ENCODE assay signal across 9 cellular contexts in the genomic region with DNA sequence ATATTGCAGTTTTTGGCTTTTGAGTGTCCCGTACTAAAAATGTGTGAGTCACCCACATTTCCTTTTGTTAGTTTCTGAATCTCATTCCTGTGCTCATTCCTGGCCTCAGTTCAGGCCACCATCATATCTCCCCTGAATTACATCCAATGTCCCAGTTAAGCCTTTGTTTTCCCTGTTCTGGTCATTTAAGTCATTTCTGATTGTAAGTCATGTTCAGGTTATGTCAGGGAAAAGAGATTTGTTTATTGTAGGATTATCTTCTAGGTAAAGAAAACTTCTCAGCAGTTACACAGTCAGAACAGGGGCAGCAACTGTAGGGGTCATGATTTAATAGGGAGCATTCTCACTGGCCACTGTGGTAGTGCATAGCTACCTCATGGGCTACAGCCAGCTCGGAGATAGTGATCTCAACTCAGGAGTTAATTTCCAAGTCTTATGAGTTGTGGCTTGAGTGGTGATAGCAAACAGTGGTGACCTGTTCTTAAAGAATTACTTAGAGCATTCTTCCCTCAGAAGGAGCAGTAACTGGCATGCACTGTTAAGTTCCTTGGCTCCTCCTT. TPM values are rescaled to one million over a fixed set of nuclear protein-coding genes. Genes with fewer than 3 reads are reported as not detected.
DNase-seq lines count a peak whose midpoint lies in the region; ATAC-seq and TF ChIP-seq lines count a peak whose summit lies in the region.
"Had no signal": no experiment of that assay in that cellular context is flagged by ENCODE, and none has a peak within 500 bp of the region (broad histone marks: within the 10 kb centered on the region; RNA-seq: fewer than 3 reads in every experiment).

No MANE protein-coding gene starts in this region.

- H3K27me3 ChIP-seq in right atrium auricular region, result no peaks in the 10 kb centered on the region
- no peaks in the 10 kb centered on the region for H3K27me3 ChIP-seq in transverse colon

- no peak overlapping the region for H3K4me3 ChIP-seq in right atrium auricular region
- no peak overlapping the region for H3K4me3 ChIP-seq in transverse colon

- TF ChIP-seq POLR2A in transverse colon (IDR thresholded peaks at IDR 0.05) (no peak), GM18505 (IDR thresholded peaks at IDR 0.05; ENCODE audit: borderline replicate concordance, extremely low read depth, insufficient read depth, insufficient read length) (no peak)

- H3K27ac ChIP-seq in right atrium auricular region, result peak overlapping the region; percentile 15 to 40
- peak overlapping the region in 3 of 4 donors; percentile 10 to 39 (median 31) for H3K27ac ChIP-seq in transverse colon

- H3K36me3 ChIP-seq in right atrium auricular region, result peaks cover 39% of the 10 kb centered on the region
- peaks cover 0 to 40% (median 20%) of the 10 kb centered on the region in 4 donors for H3K36me3 ChIP-seq in transverse colon

- H3K4me1 ChIP-seq in right atrium auricular region (peaks cover 0 to 22% of the 10 kb centered on the region in 2 donors), transverse colon (peaks cover 0 to 31% (median 13%) of the 10 kb centered on the region in 4 donors)

- no peaks in the 10 kb centered on the region for H3K9me3 ChIP-seq in right atrium auricular region
- no peaks in the 10 kb centered on the region for H3K9me3 ChIP-seq in transverse colon

- H3K36me3 Mint-ChIP-seq in activated T-helper 1 cell treated with anti-CD3 and anti-CD28 coated beads, Interleukin-12 subunit alpha, Interleukin-12 subunit beta, Interleukin-2, Interleukin-4 antibody, amounts not matched to agents 30 ng/mL and 10 ng/mL and 1 ng/mL, durations not matched to agents 14 hours and 24 hours and 36 hours (ENCODE audit: low read depth), result peaks cover 62% of the 10 kb centered on the region

- H3K27me3 Mint-ChIP-seq in activated T-helper 1 cell treated with anti-CD3 and anti-CD28 coated beads, Interleukin-12 subunit alpha, Interleukin-12 subunit beta, Interleukin-2, Interleukin-4 antibody, amounts not matched to agents 30 ng/mL and 10 ng/mL and 1 ng/mL, durations not matched to agents 14 hours and 24 hours and 36 hours (ENCODE audit: insufficient read depth), result no peaks in the 10 kb centered on the region

- in situ Hi-C loops in transverse colon (cut with MboI; ENCODE audit: low pct_ligation_motif_present in 1 of 4, low pct_unique_long_range_greater_than_20kb in 1 of 4, low sequenced_read_pairs in 3 of 4), result no loop called here

- 33 to 43% methylated on average over 1 to 2 of the region's 2 CpGs for WGBS in transverse colon (ENCODE audit: low coverage in 1 of 2), 2 donors

- TF ChIP-seq CTCF in right atrium auricular region (IDR thresholded peaks at IDR 0.05), result no peak
- TF ChIP-seq CTCF in transverse colon (IDR thresholded peaks at IDR 0.05), result no peak

- intact Hi-C loops in activated T-helper 1 cell treated with anti-CD3 and anti-CD28 coated beads, Interleukin-12 subunit alpha, Interleukin-12 subunit beta, Interleukin-2, Interleukin-4 antibody, amounts not matched to agents 30 ng/mL and 10 ng/mL and 1 ng/mL, durations not matched to agents 14 hours and 24 hours and 36 hours (cut with micrococcal nuclease), result loop anchor here (10.0 kb wide), 1 partner anchor 285 kb away; the partner anchor contains the start of gene GSG1
- intact Hi-C loops in transverse colon (cut with DNase I; ENCODE audit: low total_unique reads), result loop anchor here (10.0 kb wide), 1 partner anchor 605 kb away; no protein-coding TSS in a partner anchor

- H3K27ac Mint-ChIP-seq in activated T-helper 1 cell treated with anti-CD3 and anti-CD28 coated beads, Interleukin-12 subunit alpha, Interleukin-12 subunit beta, Interleukin-2, Interleukin-4 antibody, amounts not matched to agents 30 ng/mL and 10 ng/mL and 1 ng/mL, durations not matched to agents 14 hours and 24 hours and 36 hours, result peak overlapping the region; percentile 14

- no peaks in the 10 kb centered on the region for H3K9me3 Mint-ChIP-seq in activated T-helper 1 cell treated with anti-CD3 and anti-CD28 coated beads, Interleukin-12 subunit alpha, Interleukin-12 subunit beta, Interleukin-2, Interleukin-4 antibody, amounts not matched to agents 30 ng/mL and 10 ng/mL and 1 ng/mL, durations not matched to agents 14 hours and 24 hours and 36 hours

- DNase-seq in HEK293T (ENCODE audit: extremely low spot score) (no peak), right atrium auricular region (ENCODE audit: low spot score) (no peak), transverse colon (no peak), NCI-H187 (lab: John Stamatoyannopoulos, UW) (no peak)
- DNase-seq in activated T-helper 1 cell treated with anti-CD3 and anti-CD28 coated beads, Interleukin-12 subunit alpha, Interleukin-12 subunit beta, Interleukin-2, Interleukin-4 antibody, amounts not matched to agents 30 ng/mL and 10 ng/mL and 1 ng/mL, durations not matched to agents 14 hours and 24 hours and 36 hours (ENCODE audit: low spot score), result no peak
- no peak for DNase-seq in activated CD8-positive, alpha-beta memory T cell treated with anti-CD3 and anti-CD28 coated beads, Interleukin-2, amount 50 U/mL, for 4 hours
- DNase-seq: activated T-cell treated with anti-CD3 and anti-CD28 coated beads for 4 hours, NCI-H526 had no signal

- no peak for TF ChIP-seq EP300 in transverse colon (IDR thresholded peaks at IDR 0.05; ENCODE audit: low read depth)

- CTCF ChIA-PET in HEK293T (lab: Yijun Ruan, JAX), result interaction anchor here (0.6 to 1.8 kb wide), 2 partner anchors 17 to 19 kb away, joined by 3 to 7 read pairs; no protein-coding TSS in a partner anchor

- peaks cover 50% of the 10 kb centered on the region for H3K4me1 Mint-ChIP-seq in activated T-helper 1 cell treated with anti-CD3 and anti-CD28 coated beads, Interleukin-12 subunit alpha, Interleukin-12 subunit beta, Interleukin-2, Interleukin-4 antibody, amounts not matched to agents 30 ng/mL and 10 ng/mL and 1 ng/mL, durations not matched to agents 14 hours and 24 hours and 36 hours (ENCODE audit: low read depth)

- no peak overlapping the region for H3K4me3 Mint-ChIP-seq in activated T-helper 1 cell treated with anti-CD3 and anti-CD28 coated beads, Interleukin-12 subunit alpha, Interleukin-12 subunit beta, Interleukin-2, Interleukin-4 antibody, amounts not matched to agents 30 ng/mL and 10 ng/mL and 1 ng/mL, durations not matched to agents 14 hours and 24 hours and 36 hours

- no peak for ATAC-seq in GM18505 (IDR thresholded peaks at IDR 0.05; ENCODE audit: unreplicated experiment)

- POLR2A ChIA-PET in HEK293T (lab: Yijun Ruan, JAX), result interaction anchor here (1.6 kb wide), 1 partner anchor 72 kb away, joined by 7 read pairs; the partner anchor contains the start of gene GPRC5A

TF ChIP-seq in HEK293T, 16 proteins besides CTCF, POLR2A, EP300 and RAD21:
- no peak for TF ChIP-seq ARNT (IDR thresholded peaks at IDR 0.05)
- TF ChIP-seq, protein P1, sequence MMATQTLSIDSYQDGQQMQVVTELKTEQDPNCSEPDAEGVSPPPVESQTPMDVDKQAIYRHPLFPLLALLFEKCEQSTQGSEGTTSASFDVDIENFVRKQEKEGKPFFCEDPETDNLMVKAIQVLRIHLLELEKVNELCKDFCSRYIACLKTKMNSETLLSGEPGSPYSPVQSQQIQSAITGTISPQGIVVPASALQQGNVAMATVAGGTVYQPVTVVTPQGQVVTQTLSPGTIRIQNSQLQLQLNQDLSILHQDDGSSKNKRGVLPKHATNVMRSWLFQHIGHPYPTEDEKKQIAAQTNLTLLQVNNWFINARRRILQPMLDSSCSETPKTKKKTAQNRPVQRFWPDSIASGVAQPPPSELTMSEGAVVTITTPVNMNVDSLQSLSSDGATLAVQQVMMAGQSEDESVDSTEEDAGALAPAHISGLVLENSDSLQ (IDR thresholded peaks at IDR 0.05), result peak; percentile 41; the same call in 1 of the 2 replicates

RNA-seq across cellular contexts. Expression of gene DDX47, which starts 6.7 kb away (rescaled TPM):
- total RNA-seq in activated T-helper 1 cell treated with anti-CD3 and anti-CD28 coated beads, Interleukin-12 subunit alpha, Interleukin-12 subunit beta, Interleukin-2, Interleukin-4 antibody, amounts not matched to agents 30 ng/mL and 10 ng/mL and 1 ng/mL, durations not matched to agents 14 hours and 24 hours and 36 hours, result 120 and 127 TPM in 2 replicates
- 10 to 100 TPM; 24.1 to 35.6 TPM for total RNA-seq in right atrium auricular region
- 10 to 100 TPM; 22.1 to 47.8 (median 31.8) TPM for total RNA-seq in transverse colon

RNA-seq across cellular contexts. Expression of gene APOLD1, which starts 34.4 kb away (rescaled TPM):
- 4.0 and 4.8 TPM in 2 replicates for total RNA-seq in activated T-helper 1 cell treated with anti-CD3 and anti-CD28 coated beads, Interleukin-12 subunit alpha, Interleukin-12 subunit beta, Interleukin-2, Interleukin-4 antibody, amounts not matched to agents 30 ng/mL and 10 ng/mL and 1 ng/mL, durations not matched to agents 14 hours and 24 hours and 36 hours
- total RNA-seq in right atrium auricular region (10 to 100 TPM; 49.9 to 70.2 TPM), transverse colon (10 to 100 TPM in 2 of 4 donors, 1 to 10 TPM in 2; 3.0 to 11.3 (median 7.7) TPM)
